ENCODE assay signal across 21 cellular contexts in the genomic region with DNA sequence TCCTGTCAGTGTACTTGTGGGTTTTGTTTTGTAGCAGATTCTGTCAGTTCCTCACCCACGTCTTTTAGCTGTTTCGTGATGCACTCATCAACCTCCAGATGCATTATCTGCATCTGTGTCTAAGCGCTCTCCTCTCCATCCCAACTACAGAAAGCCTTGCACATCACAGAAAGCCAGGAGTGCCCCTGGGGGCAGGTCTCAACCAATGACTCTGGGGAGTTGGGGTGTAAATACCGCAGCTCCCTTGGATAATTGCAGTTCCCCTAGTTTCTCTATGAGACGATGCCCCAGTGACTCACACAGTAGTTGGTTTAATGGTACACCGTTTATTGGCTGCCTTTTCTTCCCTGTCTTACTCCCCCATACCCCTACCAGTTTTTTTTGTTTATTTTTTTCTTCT.
DNase-seq lines count a peak whose midpoint lies in the region; ATAC-seq and TF ChIP-seq lines count a peak whose summit lies in the region.
"Had no signal": no experiment of that assay in that cellular context is flagged by ENCODE, and none has a peak within 500 bp of the region (broad histone marks: within the 10 kb centered on the region; RNA-seq: fewer than 3 reads in every experiment).

No MANE protein-coding gene starts in this region.

- H3K27me3 ChIP-seq in neural progenitor cell (no peaks in the 10 kb centered on the region), Peyer's patch (no peaks in the 10 kb centered on the region)

- peaks cover 14% of the 10 kb centered on the region for H3K4me1 Mint-ChIP-seq in activated T-cell treated with anti-CD3 and anti-CD28 coated beads, Interleukin-2, amount 50 U/mL, for 72 hours (ENCODE audit: low read depth)
- peaks cover 5% of the 10 kb centered on the region for H3K4me1 Mint-ChIP-seq in activated T-cell treated with anti-CD3 and anti-CD28 coated beads, Interleukin-2, amount 50 U/mL, for 24 hours (ENCODE audit: low read depth)
- H3K4me1 Mint-ChIP-seq in brain (peaks cover 75% of the 10 kb centered on the region), neural progenitor cell (peaks cover 72% of the 10 kb centered on the region)
- H3K4me1 Mint-ChIP-seq: activated CD4-positive, alpha-beta memory T cell treated with anti-CD3 and anti-CD28 coated beads, Interleukin-2, amount 10 ng/mL, durations not matched to agents 7 days and 5 days; activated naive CD4-positive, alpha-beta T cell treated with anti-CD3 and anti-CD28 coated beads, Interleukin-2, amount 10 ng/mL, durations not matched to agents 7 days and 5 days; stimulated activated memory B cell treated with anti-CD40 and anti-IgM and Interleukin-4, amounts not matched to agents 10 μg/mL and 1 μg/mL and 100 μg/mL, for 72 hours had no signal

- H3K79me2 ChIP-seq in neural progenitor cell (ENCODE audit: low read depth), result peaks cover 100% of the 10 kb centered on the region

- no peak overlapping the region for H2AFZ ChIP-seq in neural progenitor cell (replicated peaks)

- peaks cover 5% of the 10 kb centered on the region for H4K20me1 ChIP-seq in neural progenitor cell (ENCODE audit: low read depth)

- H3K4me2 ChIP-seq in neural progenitor cell, result peak overlapping the region; percentile 20

- H3K4me3 ChIP-seq in NB4 (ENCODE audit: low read depth, low read length), result no peak overlapping the region
- H3K4me3 ChIP-seq in neural progenitor cell, result no peak overlapping the region
- H3K4me3 ChIP-seq in Peyer's patch, result no peak overlapping the region
- H3K4me3 ChIP-seq: thoracic aorta had no signal

- H3K27me3 Mint-ChIP-seq in activated T-cell treated with anti-CD3 and anti-CD28 coated beads, Interleukin-2, amount 50 U/mL, for 72 hours (ENCODE audit: low read depth), result peaks cover 5% of the 10 kb centered on the region
- H3K27me3 Mint-ChIP-seq in activated T-cell treated with anti-CD3 and anti-CD28 coated beads, Interleukin-2, amount 50 U/mL, for 24 hours, result peaks cover 8% of the 10 kb centered on the region
- no peaks in the 10 kb centered on the region for H3K27me3 Mint-ChIP-seq in brain
- no peaks in the 10 kb centered on the region for H3K27me3 Mint-ChIP-seq in neural progenitor cell (ENCODE audit: insufficient read depth, low read depth)
- H3K27me3 Mint-ChIP-seq: activated naive CD4-positive, alpha-beta T cell treated with anti-CD3 and anti-CD28 coated beads, Interleukin-2, amount 10 ng/mL, durations not matched to agents 7 days and 5 days; stimulated activated memory B cell treated with anti-CD40 and anti-IgM and Interleukin-4, amounts not matched to agents 10 μg/mL and 1 μg/mL and 100 μg/mL, for 72 hours had no signal

- peaks cover 0 to 1% of the 10 kb centered on the region in 2 donors for H3K9me3 Mint-ChIP-seq in activated T-cell treated with anti-CD3 and anti-CD28 coated beads, Interleukin-2, amount 50 U/mL, for 72 hours
- H3K9me3 Mint-ChIP-seq in activated T-cell treated with anti-CD3 and anti-CD28 coated beads, Interleukin-2, amount 50 U/mL, for 24 hours, result no peaks in the 10 kb centered on the region
- H3K9me3 Mint-ChIP-seq in brain (peaks cover 0 to 7% (median 0%) of the 10 kb centered on the region in 5 experiments), neural progenitor cell (peaks cover under 1% of the 10 kb centered on the region)
- H3K9me3 Mint-ChIP-seq: activated CD4-positive, alpha-beta memory T cell treated with anti-CD3 and anti-CD28 coated beads, Interleukin-2, amount 10 ng/mL, durations not matched to agents 7 days and 5 days; activated naive CD4-positive, alpha-beta T cell treated with anti-CD3 and anti-CD28 coated beads, Interleukin-2, amount 10 ng/mL, durations not matched to agents 7 days and 5 days; CD14-positive monocyte; neural crest cell; stimulated activated memory B cell treated with anti-CD40 and anti-IgM and Interleukin-4, amounts not matched to agents 10 μg/mL and 1 μg/mL and 100 μg/mL, for 72 hours had no signal

- no peaks in the 10 kb centered on the region for H3K9me3 ChIP-seq in neural progenitor cell (ENCODE audit: low read depth)
- no peaks in the 10 kb centered on the region for H3K9me3 ChIP-seq in Peyer's patch
- H3K9me3 ChIP-seq: thoracic aorta had no signal

- H3F3A ChIP-seq in neural progenitor cell (ENCODE audit: low read depth), result peaks cover 33% of the 10 kb centered on the region

- H3K27ac ChIP-seq in neural progenitor cell (no peak overlapping the region), Peyer's patch (no peak overlapping the region)
- H3K27ac ChIP-seq: thoracic aorta had no signal

- TF ChIP-seq CTCF in NB4 (IDR thresholded peaks at IDR 0.05; ENCODE audit: low read depth, low read length) (no peak), brain (conservative IDR thresholded peaks at IDR 0.05) (no peak), neural progenitor cell (IDR thresholded peaks at IDR 0.05) (no peak), Peyer's patch (IDR thresholded peaks at IDR 0.05) (no peak)

- H3K4me1 ChIP-seq in neural progenitor cell, result peaks cover 64% of the 10 kb centered on the region
- H3K4me1 ChIP-seq in Peyer's patch, result no peaks in the 10 kb centered on the region

- H3K36me3 ChIP-seq in neural progenitor cell (no peaks in the 10 kb centered on the region), Peyer's patch (no peaks in the 10 kb centered on the region)
- H3K36me3 ChIP-seq: thoracic aorta had no signal

- TF ChIP-seq POLR2A in NB4 (IDR thresholded peaks at IDR 0.05; ENCODE audit: extremely low read depth, insufficient read length) (no peak), Peyer's patch (IDR thresholded peaks at IDR 0.05) (no peak)

- peak; percentile 25 to 67 for ATAC-seq in activated T-cell treated with anti-CD3 and anti-CD28 coated beads, Interleukin-2, amount 50 U/mL, for 72 hours (replicated peaks in 1 of 2)
- ATAC-seq in GM18868 (IDR thresholded peaks at IDR 0.05; ENCODE audit: unreplicated experiment), result no peak
- ATAC-seq: stimulated activated memory B cell treated with anti-CD40 and anti-IgM and Interleukin-4, amounts not matched to agents 10 μg/mL and 1 μg/mL and 100 μg/mL, for 72 hours had no signal

- H3K4me3 Mint-ChIP-seq in activated T-cell treated with anti-CD3 and anti-CD28 coated beads, Interleukin-2, amount 50 U/mL, for 72 hours, result no peak overlapping the region
- H3K4me3 Mint-ChIP-seq in activated T-cell treated with anti-CD3 and anti-CD28 coated beads, Interleukin-2, amount 50 U/mL, for 24 hours, result no peak overlapping the region
- H3K4me3 Mint-ChIP-seq in brain (peak overlapping the region; percentile 7 to 45 (median 14)), neural progenitor cell (peak overlapping the region; percentile 12)
- H3K4me3 Mint-ChIP-seq: activated CD4-positive, alpha-beta memory T cell treated with anti-CD3 and anti-CD28 coated beads, Interleukin-2, amount 10 ng/mL, durations not matched to agents 7 days and 5 days; activated naive CD4-positive, alpha-beta T cell treated with anti-CD3 and anti-CD28 coated beads, Interleukin-2, amount 10 ng/mL, durations not matched to agents 7 days and 5 days; CD14-positive monocyte; neural crest cell; stimulated activated memory B cell treated with anti-CD40 and anti-IgM and Interleukin-4, amounts not matched to agents 10 μg/mL and 1 μg/mL and 100 μg/mL, for 72 hours had no signal

- H3K27ac Mint-ChIP-seq in activated T-cell treated with anti-CD3 and anti-CD28 coated beads, Interleukin-2, amount 50 U/mL, for 72 hours, result no peak overlapping the region
- H3K27ac Mint-ChIP-seq in activated T-cell treated with anti-CD3 and anti-CD28 coated beads, Interleukin-2, amount 50 U/mL, for 24 hours, result no peak overlapping the region
- H3K27ac Mint-ChIP-seq in brain, result peak overlapping the region; percentile 11 to 37 (median 27)
- peak overlapping the region; percentile 87 for H3K27ac Mint-ChIP-seq in neural progenitor cell
- H3K27ac Mint-ChIP-seq: activated CD4-positive, alpha-beta memory T cell treated with anti-CD3 and anti-CD28 coated beads, Interleukin-2, amount 10 ng/mL, durations not matched to agents 7 days and 5 days; activated naive CD4-positive, alpha-beta T cell treated with anti-CD3 and anti-CD28 coated beads, Interleukin-2, amount 10 ng/mL, durations not matched to agents 7 days and 5 days; stimulated activated memory B cell treated with anti-CD40 and anti-IgM and Interleukin-4, amounts not matched to agents 10 μg/mL and 1 μg/mL and 100 μg/mL, for 72 hours had no signal

- peak in 1 of 2 donors; percentile 13 for DNase-seq in activated T-cell treated with anti-CD3 and anti-CD28 coated beads, Interleukin-2, amount 50 U/mL, for 72 hours
- DNase-seq in activated T-cell treated with anti-CD3 and anti-CD28 coated beads, Interleukin-2, amount 50 U/mL, for 24 hours, result no peak
- peak; percentile 79 for DNase-seq in NB4 (ENCODE audit: low read depth)
- no peak for DNase-seq in neural progenitor cell (ENCODE audit: low spot score)
- DNase-seq in Peyer's patch, result no peak
- no peak for DNase-seq in HT-29 (ENCODE audit: low spot score)
- DNase-seq: activated CD4-positive, alpha-beta memory T cell treated with anti-CD3 and anti-CD28 coated beads, Interleukin-2, amount 10 ng/mL, durations not matched to agents 7 days and 5 days; activated naive CD4-positive, alpha-beta T cell treated with anti-CD3 and anti-CD28 coated beads, Interleukin-2, amount 10 ng/mL, durations not matched to agents 7 days and 5 days; DMS 273 treated with DMSO at 0.1 percent for 48 hours; effector CD8-positive, alpha-beta T cell; H7; NCI-H1417; NCI-H2171; NCI-H526 treated with DMSO at 0.1 percent for 48 hours; stimulated activated CD4-positive, alpha-beta T cell treated with anti-CD3 and anti-CD28 coated beads, Interleukin-1b, Interleukin-23, amount 100 ng/mL, for 48 hours had no signal

- no peak overlapping the region for H3K9ac ChIP-seq in neural progenitor cell

- H3K36me3 Mint-ChIP-seq in activated T-cell treated with anti-CD3 and anti-CD28 coated beads, Interleukin-2, amount 50 U/mL, for 72 hours (ENCODE audit: insufficient read depth in 2 of 2), result no peaks in the 10 kb centered on the region
- no peaks in the 10 kb centered on the region for H3K36me3 Mint-ChIP-seq in activated T-cell treated with anti-CD3 and anti-CD28 coated beads, Interleukin-2, amount 50 U/mL, for 24 hours (ENCODE audit: low read depth)
- H3K36me3 Mint-ChIP-seq in brain, result peaks cover 23% of the 10 kb centered on the region
- peaks cover 17% of the 10 kb centered on the region for H3K36me3 Mint-ChIP-seq in neural progenitor cell
- H3K36me3 Mint-ChIP-seq: activated naive CD4-positive, alpha-beta T cell treated with anti-CD3 and anti-CD28 coated beads, Interleukin-2, amount 10 ng/mL, durations not matched to agents 7 days and 5 days; CD14-positive monocyte; stimulated activated memory B cell treated with anti-CD40 and anti-IgM and Interleukin-4, amounts not matched to agents 10 μg/mL and 1 μg/mL and 100 μg/mL, for 72 hours had no signal

Comparison
In these comparisons a context has a peak if more than half of its experiments do, and no peak if none do; other contexts are left out.
1. H3K27ac Mint-ChIP-seq: peak in brain (5 of 5) and neural progenitor cell (single experiment); none in activated T-cell treated with anti-CD3 and anti-CD28 coated beads, Interleukin-2, amount 50 U/mL, for 72 hours (single experiment) and activated T-cell treated with anti-CD3 and anti-CD28 coated beads, Interleukin-2, amount 50 U/mL, for 24 hours (single experiment).
2. H3K4me3 Mint-ChIP-seq: peak in brain (5 of 5) and neural progenitor cell (single experiment); none in activated T-cell treated with anti-CD3 and anti-CD28 coated beads, Interleukin-2, amount 50 U/mL, for 72 hours (0 of 2) and activated T-cell treated with anti-CD3 and anti-CD28 coated beads, Interleukin-2, amount 50 U/mL, for 24 hours (single experiment).